Comparison of ENCODE assay signal across 8 cellular contexts in genomic region chr1:225651872-225652725, GRCh38. TPM values are rescaled to one million over a fixed set of nuclear protein-coding genes. Genes with fewer than 3 reads are reported as not detected.
A peak's percentile ranks its signal among the peaks of the same experiment; 100 is the strongest.
DNase-seq lines count a peak whose midpoint lies in the region; TF ChIP-seq lines count a peak whose summit lies in the region.

No MANE protein-coding gene starts in this region.

- peaks cover 62% of the 10 kb centered on the region for H3K4me1 Mint-ChIP-seq in osteocyte (ENCODE audit: unreplicated experiment)

- H3K4me2 ChIP-seq in Karpas-422 (ENCODE audit: low read depth, low read length, poor library complexity, severe bottlenecking) = peak overlapping the region; percentile 57

- no peaks in the 10 kb centered on the region for H3K9me3 ChIP-seq in Karpas-422 (ENCODE audit: low read length)

- H3K36me3 ChIP-seq in Karpas-422 (ENCODE audit: insufficient read depth, low read length) = no peaks in the 10 kb centered on the region

- no peak for TF ChIP-seq CTCF in WI38 (IDR thresholded peaks at IDR 0.05; ENCODE audit: low read depth, low read length)
- no peak for TF ChIP-seq CTCF in osteocyte (IDR thresholded peaks at IDR 0.05)

- H3K9me3 Mint-ChIP-seq in osteocyte (ENCODE audit: unreplicated experiment) = no peaks in the 10 kb centered on the region

- no peaks in the 10 kb centered on the region for H3K27me3 ChIP-seq in Karpas-422 (ENCODE audit: low read length)

- H4K20me1 ChIP-seq in Karpas-422 (ENCODE audit: insufficient read depth, low read depth, low read length) = no peaks in the 10 kb centered on the region

- H3K79me2 ChIP-seq in Karpas-422 (ENCODE audit: low read length) = no peaks in the 10 kb centered on the region

- H3K4me3 ChIP-seq in Karpas-422 (ENCODE audit: low read length) = peak overlapping the region; percentile 48; the same call in 1 of the 2 replicates
- H3K4me3 ChIP-seq in WI38 (ENCODE audit: low read depth, low read length) = peak overlapping the region; percentile 71

- H3K27ac ChIP-seq in Karpas-422 (ENCODE audit: low read length) = no peak overlapping the region

- no peaks in the 10 kb centered on the region for H3K36me3 Mint-ChIP-seq in osteocyte (ENCODE audit: unreplicated experiment)

- no peaks in the 10 kb centered on the region for H3K27me3 Mint-ChIP-seq in osteocyte (ENCODE audit: unreplicated experiment)

- no peaks in the 10 kb centered on the region for H3K9me2 ChIP-seq in Karpas-422 (replicated peaks; ENCODE audit: insufficient read depth, low read length)

- H3K27ac Mint-ChIP-seq in osteocyte (ENCODE audit: unreplicated experiment) = peak overlapping the region; percentile 98

- DNase-seq in DMS53 treated with DMSO at 0.1 percent for 48 hours (lab: John Stamatoyannopoulos, UW; ENCODE audit: unreplicated experiment) (peak; percentile 38), Karpas-422 (no peak), globus pallidus (ENCODE audit: low spot score) (peak; percentile 50), osteocyte (ENCODE audit: extremely low spot score, unreplicated experiment) (peak; percentile 84), NCI-H187 treated with DMSO at 0.1 percent for 48 hours (lab: John Stamatoyannopoulos, UW) (no peak), cerebellar nuclear complex (lab: John Stamatoyannopoulos, UW) (no peak), NCI-H1048 (lab: John Stamatoyannopoulos, UW) (no peak)

- peak overlapping the region; percentile 100 for H3K4me3 Mint-ChIP-seq in osteocyte (ENCODE audit: unreplicated experiment)

- peaks cover 6% of the 10 kb centered on the region; the same call in 1 of the 2 replicates for H3K4me1 ChIP-seq in Karpas-422 (ENCODE audit: low read length)

- H3K9ac ChIP-seq in Karpas-422 (ENCODE audit: low read length) = no peak overlapping the region

- H2AFZ ChIP-seq in Karpas-422 (ENCODE audit: low read length) = no peak overlapping the region

RNA-seq across cellular contexts. Expression of gene ENAH, which starts 0.8 kb away (rescaled TPM):
- total RNA-seq in Karpas-422 (2014; rRNA removed; shearing (Covaris generic); ENCODE audit: low replicate concordance) = 0.07 TPM in 1 of 2 replicates, not detected in the other
- 232 and 233 TPM in 2 replicates for total RNA-seq in osteocyte

Comparison
In these comparisons a context has a peak if more than half of its experiments do, and no peak if none do; other contexts are left out.
1. DNase-seq: peak in DMS53 treated with DMSO at 0.1 percent for 48 hours (single experiment), globus pallidus (single experiment) and osteocyte (single experiment); none in Karpas-422 (single experiment), NCI-H187 treated with DMSO at 0.1 percent for 48 hours (single experiment), cerebellar nuclear complex (0 of 2) and NCI-H1048 (single experiment).
2. RNA of gene ENAH, which starts 0.8 kb away (total RNA-seq): 232 to 233 TPM in osteocyte; 0.07 TPM in Karpas-422; every median in the first group is over 100 times any median in the second.